ENCODE assay signal across 26 cellular contexts in the genomic region with DNA sequence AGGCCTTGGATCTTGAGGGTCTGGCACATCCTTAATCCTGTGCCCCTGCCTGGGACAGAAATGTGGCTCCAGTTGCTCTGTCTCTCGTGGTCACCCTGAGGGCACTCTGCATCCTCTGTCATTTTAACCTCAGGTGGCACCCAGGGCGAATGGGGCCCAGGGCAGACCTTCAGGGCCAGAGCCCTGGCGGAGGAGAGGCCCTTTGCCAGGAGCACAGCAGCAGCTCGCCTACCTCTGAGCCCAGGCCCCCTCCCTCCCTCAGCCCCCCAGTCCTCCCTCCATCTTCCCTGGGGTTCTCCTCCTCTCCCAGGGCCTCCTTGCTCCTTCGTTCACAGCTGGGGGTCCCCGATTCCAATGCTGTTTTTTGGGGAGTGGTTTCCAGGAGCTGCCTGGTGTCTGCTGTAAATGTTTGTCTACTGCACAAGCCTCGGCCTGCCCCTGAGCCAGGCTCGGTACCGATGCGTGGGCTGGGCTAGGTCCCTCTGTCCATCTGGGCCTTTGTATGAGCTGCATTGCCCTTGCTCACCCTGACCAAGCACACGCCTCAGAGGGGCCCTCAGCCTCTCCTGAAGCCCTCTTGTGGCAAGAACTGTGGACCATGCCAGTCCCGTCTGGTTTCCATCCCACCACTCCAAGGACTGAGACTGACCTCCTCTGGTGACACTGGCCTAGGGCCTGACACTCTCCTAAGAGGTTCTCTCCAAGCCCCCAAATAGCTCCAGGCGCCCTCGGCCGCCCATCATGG. TPM values are rescaled to one million over a fixed set of nuclear protein-coding genes. Genes with fewer than 3 reads are reported as not detected.
DNase-seq lines count a peak whose midpoint lies in the region; ATAC-seq, FAIRE-seq and TF ChIP-seq lines count a peak whose summit lies in the region.
"Had no signal": no experiment of that assay in that cellular context is flagged by ENCODE, and none has a peak within 500 bp of the region (broad histone marks: within the 10 kb centered on the region; RNA-seq: fewer than 3 reads in every experiment).

No MANE protein-coding gene starts in this region.

- H2AFZ ChIP-seq in H9 (ENCODE audit: low read length) (no peak overlapping the region), K562 (ENCODE audit: low read depth, low read length) (no peak overlapping the region)

- 0 out of 2 replicates have a peak, but pooled peaks cover 1% of the 10 kb centered on the region for H3K27me3 ChIP-seq in H9 (ENCODE audit: insufficient read depth, low read length)
- H3K27me3 ChIP-seq in K562 (ENCODE audit: control insufficient read depth in 2 of 2, insufficient read depth in 2 of 2, low read length in 2 of 2) = no peaks in the 10 kb centered on the region

- no peak overlapping the region for H3K14ac ChIP-seq in H9 (ENCODE audit: insufficient read depth, low read length)

- no peak overlapping the region for H4K91ac ChIP-seq in H9 (ENCODE audit: insufficient read length, low read depth, low read length)

- ATAC-seq in K562 = no peak
- no peak for ATAC-seq in natural killer cell treated with Interleukin-12 subunit alpha and Interleukin-12 subunit beta and Interleukin-15 and Interleukin-18, amount 100 ng/mL, for 72 hours
- ATAC-seq in stimulated activated naive B cell treated with anti-CD40 and anti-IgM and Interleukin-4, amounts not matched to agents 10 μg/mL and 1 μg/mL and 100 μg/mL, for 72 hours (replicated peaks) = no peak
- ATAC-seq in GM21360 (IDR thresholded peaks at IDR 0.05; ENCODE audit: unreplicated experiment) = no peak
- ATAC-seq: activated CD8-positive, alpha-beta memory T cell treated with anti-CD3 and anti-CD28 coated beads, Interleukin-2, amount 10 ng/mL, durations not matched to agents 7 days and 5 days; left cardiac atrium; right cardiac atrium; stimulated activated naive CD8-positive, alpha-beta T cell treated with anti-CD3 and anti-CD28 coated beads, Interleukin-15, Interleukin-2, amounts not matched to agents 100 U/mL and 50 U/mL, for 24 hours had no signal

- H3K4ac ChIP-seq in H9 (ENCODE audit: low read depth, low read length) = no peak overlapping the region

- no peak overlapping the region for H3T11ph ChIP-seq in H9 (ENCODE audit: low read length)

- no TSS peak for BruUV-seq in K562 (replicated peaks; lab: Mats Ljungman, UMichigan)

- peak; percentile 37 for FAIRE-seq in K562 (lab: Jason Lieb, UNC)
- FAIRE-seq: bronchial epithelial cell, RCC 7860 had no signal

- H3K9me3 ChIP-seq in H9 (ENCODE audit: control insufficient read depth, low read depth, low read length) (no peaks in the 10 kb centered on the region), K562 (replicated peaks; ENCODE audit: control insufficient read depth, insufficient read depth, low read depth, low read length) (no peaks in the 10 kb centered on the region)
- H3K9me3 ChIP-seq: tibial artery had no signal

- H3K79me1 ChIP-seq in H9 (ENCODE audit: insufficient read depth, low read depth, low read length, poor library complexity, severe bottlenecking) = no peaks in the 10 kb centered on the region

- H3K36me3 ChIP-seq in K562 (ENCODE audit: control insufficient read depth, insufficient read depth, low read length) = no peaks in the 10 kb centered on the region

- intact Hi-C loops in CD14-positive monocyte (cut with micrococcal nuclease) = loop anchor here in 1 of 2 donors (5.0 kb wide), 2 partner anchors 33 to 58 kb away; no protein-coding TSS in a partner anchor
- intact Hi-C loops in K562 (cut with micrococcal nuclease) = loop anchor here (10.0 kb wide), 1 partner anchor 231 kb away; no protein-coding TSS in a partner anchor

- peaks cover 0 to 2% (median 0%) of the 10 kb centered on the region in 7 donors for H3K9me3 Mint-ChIP-seq in CD14-positive monocyte
- no peaks in the 10 kb centered on the region for H3K9me3 Mint-ChIP-seq in H9
- no peaks in the 10 kb centered on the region for H3K9me3 Mint-ChIP-seq in natural killer cell treated with Interleukin-12 subunit alpha and Interleukin-12 subunit beta and Interleukin-15 and Interleukin-18, amount 100 ng/mL, for 72 hours
- H3K9me3 Mint-ChIP-seq in stimulated activated naive B cell treated with anti-CD40 and anti-IgM and Interleukin-4, amounts not matched to agents 10 μg/mL and 1 μg/mL and 100 μg/mL, for 72 hours = no peaks in the 10 kb centered on the region
- H3K9me3 Mint-ChIP-seq: dendritic cell treated with granulocyte-macrophage colony-stimulating factor and Interleukin-4, amounts not matched to agents 40 ng/mL and 50 ng/mL, for 4 days; mesothelial cell of epicardium had no signal

- in situ Hi-C loops in K562 (cut with MboI) = no loop called here

- H3K4me1 Mint-ChIP-seq in CD14-positive monocyte (peaks cover 38% of the 10 kb centered on the region), H9 (peaks cover 0 to 3% of the 10 kb centered on the region in 2 experiments; a peak in 1 of 4 replicates)
- peaks cover 25 to 39% of the 10 kb centered on the region in 2 donors for H3K4me1 Mint-ChIP-seq in natural killer cell treated with Interleukin-12 subunit alpha and Interleukin-12 subunit beta and Interleukin-15 and Interleukin-18, amount 100 ng/mL, for 72 hours (ENCODE audit: low read depth in 2 of 2)
- no peaks in the 10 kb centered on the region for H3K4me1 Mint-ChIP-seq in stimulated activated naive B cell treated with anti-CD40 and anti-IgM and Interleukin-4, amounts not matched to agents 10 μg/mL and 1 μg/mL and 100 μg/mL, for 72 hours
- H3K4me1 Mint-ChIP-seq: mesothelial cell of epicardium had no signal

- no peak for TF ChIP-seq POLR2A in K562 (conservative IDR thresholded peaks at IDR 0.05)

- WGBS in H9 (ENCODE audit: extremely low coverage, insufficient read length, low lambda C conversion rate) = no CpG with 5 or more reads among the region's 15 CpGs
- 49% methylated on average over 15 of the region's 15 CpGs for WGBS in K562 (ENCODE audit: insufficient coverage, low coverage, missing lambda C conversion rate)

- H3K27ac ChIP-seq in H9 (ENCODE audit: insufficient read length, low read depth, low read length) (no peak overlapping the region), K562 (ENCODE audit: extremely low read depth, low read depth, low read length) (no peak overlapping the region)
- H3K27ac ChIP-seq: epithelial cell of prostate, tibial artery had no signal

- H3K9me1 ChIP-seq in K562 (ENCODE audit: control insufficient read depth, insufficient read depth, low read length) = peaks cover 3% of the 10 kb centered on the region

- CTCF ChIA-PET in K562 (lab: Yijun Ruan, JAX; ENCODE audit: low intra/inter-chr PET ratio) = no interaction called here

- POLR2A ChIA-PET in K562 (lab: Yijun Ruan, JAX) = no interaction called here

- H3K4me3 ChIP-seq in K562 = no peak overlapping the region
- H3K4me3 ChIP-seq: tibial artery had no signal

- H3K23ac ChIP-seq in H9 (ENCODE audit: insufficient read length, low read depth, low read length) = no peak overlapping the region

- H4K5ac ChIP-seq in H9 (ENCODE audit: insufficient read length, low read depth, low read length) = no peak overlapping the region

- no peak overlapping the region for H2BK20ac ChIP-seq in H9 (ENCODE audit: low read depth, low read length, poor library complexity, severe bottlenecking)

- H3K27me3 Mint-ChIP-seq in CD14-positive monocyte (ENCODE audit: low read depth in 3 of 3) (peaks cover under 1 to 4% (median 3%) of the 10 kb centered on the region in 3 donors), H9 (ENCODE audit: low read depth) (no peaks in the 10 kb centered on the region; the same call in 1 of the 2 replicates)
- H3K27me3 Mint-ChIP-seq in natural killer cell treated with Interleukin-12 subunit alpha and Interleukin-12 subunit beta and Interleukin-15 and Interleukin-18, amount 100 ng/mL, for 72 hours = no peaks in the 10 kb centered on the region
- H3K27me3 Mint-ChIP-seq in stimulated activated naive B cell treated with anti-CD40 and anti-IgM and Interleukin-4, amounts not matched to agents 10 μg/mL and 1 μg/mL and 100 μg/mL, for 72 hours = no peaks in the 10 kb centered on the region
- H3K27me3 Mint-ChIP-seq: activated CD8-positive, alpha-beta memory T cell treated with anti-CD3 and anti-CD28 coated beads, Interleukin-2, amount 10 ng/mL, durations not matched to agents 7 days and 5 days had no signal

- H3K36me3 Mint-ChIP-seq in CD14-positive monocyte = peaks cover 4 to 6% of the 10 kb centered on the region in 2 donors
- no peaks in the 10 kb centered on the region; a peak in 1 of 7 replicates for H3K36me3 Mint-ChIP-seq in H9 (ENCODE audit: insufficient read depth in 1 of 3, low read depth in 3 of 3)
- H3K36me3 Mint-ChIP-seq in natural killer cell treated with Interleukin-12 subunit alpha and Interleukin-12 subunit beta and Interleukin-15 and Interleukin-18, amount 100 ng/mL, for 72 hours = no peaks in the 10 kb centered on the region
- H3K36me3 Mint-ChIP-seq in stimulated activated naive B cell treated with anti-CD40 and anti-IgM and Interleukin-4, amounts not matched to agents 10 μg/mL and 1 μg/mL and 100 μg/mL, for 72 hours = no peaks in the 10 kb centered on the region
- H3K36me3 Mint-ChIP-seq: activated CD8-positive, alpha-beta memory T cell treated with anti-CD3 and anti-CD28 coated beads, Interleukin-2, amount 10 ng/mL, durations not matched to agents 7 days and 5 days had no signal

- H3K27ac Mint-ChIP-seq in CD14-positive monocyte = peak overlapping the region in 6 of 7 donors; percentile 38 to 90 (median 70)
- peak overlapping the region in 1 of 3 experiments; percentile 92; a peak in 2 of 7 replicates for H3K27ac Mint-ChIP-seq in H9
- peak overlapping the region; percentile 64 to 94 for H3K27ac Mint-ChIP-seq in natural killer cell treated with Interleukin-12 subunit alpha and Interleukin-12 subunit beta and Interleukin-15 and Interleukin-18, amount 100 ng/mL, for 72 hours
- H3K27ac Mint-ChIP-seq in stimulated activated naive B cell treated with anti-CD40 and anti-IgM and Interleukin-4, amounts not matched to agents 10 μg/mL and 1 μg/mL and 100 μg/mL, for 72 hours = no peak overlapping the region
- H3K27ac Mint-ChIP-seq: activated CD8-positive, alpha-beta memory T cell treated with anti-CD3 and anti-CD28 coated beads, Interleukin-2, amount 10 ng/mL, durations not matched to agents 7 days and 5 days; dendritic cell treated with granulocyte-macrophage colony-stimulating factor and Interleukin-4, amounts not matched to agents 40 ng/mL and 50 ng/mL, for 4 days; mesothelial cell of epicardium had no signal

- TF ChIP-seq EP300 in K562 (IDR thresholded peaks at IDR 0.05; ENCODE audit: low read length) = no peak

- DNase-seq in CD14-positive monocyte (ENCODE audit: low spot score) = no peak
- DNase-seq in H9 = no peak
- DNase-seq in K562 (ENCODE audit: extremely low read depth in 1 of 4, low spot score in 3 of 4) = no peak
- DNase-seq in natural killer cell treated with Interleukin-12 subunit alpha and Interleukin-12 subunit beta and Interleukin-15 and Interleukin-18, amount 100 ng/mL, for 72 hours (ENCODE audit: low spot score) = no peak
- no peak for DNase-seq in iPS-NIHi11 (ENCODE audit: low spot score)
- no peak for DNase-seq in NCI-H82 (lab: John Stamatoyannopoulos, UW)
- DNase-seq in stimulated activated naive B cell treated with anti-CD40 and anti-IgM and Interleukin-4, amounts not matched to agents 10 μg/mL and 1 μg/mL and 100 μg/mL, for 72 hours = no peak
- DNase-seq: activated CD4-positive, alpha-beta T cell treated with anti-CD3 and anti-CD28 coated beads for 1 hour; activated CD8-positive, alpha-beta memory T cell treated with anti-CD3 and anti-CD28 coated beads, Interleukin-2, amount 10 ng/mL, durations not matched to agents 7 days and 5 days; AML-193; COR-L47; EL; foreskin melanocyte; left cardiac atrium; NCI-H1048; NCI-H2029; NCI-H446; right cardiac atrium; stimulated activated naive CD8-positive, alpha-beta T cell treated with anti-CD3 and anti-CD28 coated beads, Interleukin-15, Interleukin-2, amounts not matched to agents 100 U/mL and 50 U/mL, for 24 hours; tibial artery had no signal

- H3K18ac ChIP-seq in H9 (ENCODE audit: insufficient read length, low read depth, low read length) = no peak overlapping the region

- H3K4me1 ChIP-seq in H9 (ENCODE audit: insufficient read depth, low read length) = no peaks in the 10 kb centered on the region
- H3K4me1 ChIP-seq in K562 (replicated peaks in 1 of 2; ENCODE audit: control insufficient read depth in 2 of 2, insufficient read depth in 2 of 2, low read length in 2 of 2) = peaks cover 19 to 34% of the 10 kb centered on the region in 2 experiments
- H3K4me1 ChIP-seq: tibial artery had no signal

- peak in 1 of 2 experiments; percentile 30; a peak in 2 of 4 replicates for TF ChIP-seq RAD21 in K562 (CRISPR knock-in tag; conservative IDR thresholded peaks at IDR 0.05 in 1 of 2, IDR thresholded peaks at IDR 0.05 in 1 of 2)

- H2BK12ac ChIP-seq in H9 (ENCODE audit: insufficient read length, low read depth, low read length) = no peak overlapping the region

- no peaks in the 10 kb centered on the region for H3K23me2 ChIP-seq in H9 (ENCODE audit: insufficient read length, low read depth, low read length, poor library complexity, severe bottlenecking)

- H4K20me1 ChIP-seq in H9 (ENCODE audit: control insufficient read depth, insufficient read depth, insufficient read length) (no peaks in the 10 kb centered on the region), K562 (replicated peaks; ENCODE audit: control insufficient read depth, insufficient read depth, low read length) (no peaks in the 10 kb centered on the region)

- H3K56ac ChIP-seq in H9 (ENCODE audit: insufficient read length, low read depth, low read length) = no peak overlapping the region

- no peak overlapping the region for H2BK15ac ChIP-seq in H9 (ENCODE audit: low read depth, low read length)

- H2BK5ac ChIP-seq in H9 (ENCODE audit: insufficient read length, low read length) = no peak overlapping the region

- no peak overlapping the region for H2AK5ac ChIP-seq in H9 (ENCODE audit: insufficient read length, low read length)

- TF ChIP-seq CTCF in CD14-positive monocyte (IDR thresholded peaks at IDR 0.05) (no peak), H9 (conservative IDR thresholded peaks at IDR 0.05) (peak; percentile 33; the same call in 2 of the 3 replicates), K562 (IDR thresholded peaks at IDR 0.05 in 2 of 3, conservative IDR thresholded peaks at IDR 0.05 in 1 of 3; ENCODE audit: insufficient read depth in 2 of 3, low read depth in 1 of 3, low read length in 3 of 3) (peak; percentile 19 to 47 (median 35); a peak in 3 of 6 replicates)

- no peak overlapping the region for H3K9ac ChIP-seq in H9 (ENCODE audit: extremely low read depth, insufficient read length, low read length)
- H3K9ac ChIP-seq in K562 (ENCODE audit: insufficient read depth in 1 of 2, low read depth in 2 of 2, low read length in 2 of 2) = peak overlapping the region in 1 of 2 experiments; percentile 61; a peak in 2 of 4 replicates

- H3K4me2 ChIP-seq in H9 (ENCODE audit: insufficient read depth, insufficient read length, low read length) = no peak overlapping the region
- no peak overlapping the region for H3K4me2 ChIP-seq in K562 (ENCODE audit: insufficient read depth, low read length)

- H3K79me2 ChIP-seq in H9 (ENCODE audit: insufficient read depth, low read length) (no peaks in the 10 kb centered on the region), K562 (ENCODE audit: control insufficient read depth, insufficient read depth, low read length) (no peaks in the 10 kb centered on the region)

- no peak overlapping the region for H2BK120ac ChIP-seq in H9 (ENCODE audit: low read depth, low read length, poor library complexity, severe bottlenecking)

- H4K8ac ChIP-seq in H9 (replicated peaks; ENCODE audit: insufficient read length, low read depth, low read length) = no peak overlapping the region

- H3K4me3 Mint-ChIP-seq in CD14-positive monocyte (no peak overlapping the region), H9 (no peak overlapping the region)
- no peak overlapping the region for H3K4me3 Mint-ChIP-seq in natural killer cell treated with Interleukin-12 subunit alpha and Interleukin-12 subunit beta and Interleukin-15 and Interleukin-18, amount 100 ng/mL, for 72 hours
- H3K4me3 Mint-ChIP-seq in stimulated activated naive B cell treated with anti-CD40 and anti-IgM and Interleukin-4, amounts not matched to agents 10 μg/mL and 1 μg/mL and 100 μg/mL, for 72 hours = no peak overlapping the region
- H3K4me3 Mint-ChIP-seq: activated CD8-positive, alpha-beta memory T cell treated with anti-CD3 and anti-CD28 coated beads, Interleukin-2, amount 10 ng/mL, durations not matched to agents 7 days and 5 days; dendritic cell treated with granulocyte-macrophage colony-stimulating factor and Interleukin-4, amounts not matched to agents 40 ng/mL and 50 ng/mL, for 4 days; mesothelial cell of epicardium had no signal

RNA-seq across cellular contexts. Expression of gene ADGRG3, which starts 4.0 kb away (rescaled TPM):
- polyA plus RNA-seq in CD14-positive monocyte = under 1 TPM in 1 of 2 donors, not detected in 1; 0.41 TPM
- total RNA-seq in H9 (2021) = 0.46 and 0.64 TPM in 2 replicates
- total RNA-seq in K562 (2011; cell fraction: chromatin; rRNA removed; ENCODE audit: low replicate concordance) = 0.40 and 1.00 TPM in 2 replicates
- total RNA-seq in K562 (2011; cell fraction: nucleolus; rRNA removed) = 0.17 and 0.66 TPM in 2 replicates
- 0.29 TPM in 1 of 2 replicates, not detected in the other for total RNA-seq in K562 (2011; cell fraction: nucleoplasm; rRNA removed)
- total RNA-seq in K562 (2014; rRNA removed) = not detected in 2 replicates
- 0.16 TPM in 1 of 2 replicates, not detected in the other for total RNA-seq in K562 (2014; rRNA removed; fragmentation: Illumina TruSeq; extraction: Trizol)
- 0.08 TPM in 1 of 2 replicates, not detected in the other for total RNA-seq in K562 (2015; rRNA removed; fragmentation: Illumina TruSeq; extraction: Trizol)
- total RNA-seq in K562 (2021) = 0.09 and 0.16 TPM in 2 replicates
- polyA plus RNA-seq in K562 (2011; rRNA removed) = 0.13 and 0.18 TPM in 2 replicates
- polyA plus RNA-seq in K562 (2011; cell fraction: cytosol; rRNA removed) = 0.09 and 0.18 TPM in 2 replicates
- 0.51 and 0.59 TPM in 2 replicates for polyA plus RNA-seq in K562 (2011; cell fraction: nucleus; rRNA removed)
- 0.03 and 2.0 TPM in 2 replicates for polyA plus RNA-seq in K562 (2012)
- polyA plus RNA-seq in K562 (2014; fragmentation: Illumina TruSeq; extraction: Trizol) = 0.09 and 0.10 TPM in 2 replicates
- polyA plus RNA-seq in K562 (2014; fragmentation: Nextera tagmentation; extraction: Ambion mirVana) = under 1 TPM; 0.10 to 0.30 TPM
- polyA plus RNA-seq in K562 (2014; rRNA removed) = 0.24 and 0.52 TPM in 2 replicates
- 0.21 TPM in 1 of 2 replicates, not detected in the other for polyA minus RNA-seq in K562 (2011; rRNA and poly(A)+ RNA removed)
- polyA minus RNA-seq in K562 (2011; cell fraction: cytosol; rRNA and poly(A)+ RNA removed) = not detected in 2 replicates
- 0.27 TPM in 1 of 2 replicates, not detected in the other for polyA minus RNA-seq in K562 (2011; cell fraction: nucleus; rRNA and poly(A)+ RNA removed)
- total RNA-seq in natural killer cell treated with Interleukin-12 subunit alpha and Interleukin-12 subunit beta and Interleukin-15 and Interleukin-18, amount 100 ng/mL, for 72 hours = 10 to 100 TPM; 25.4 to 28.9 TPM
- total RNA-seq: activated CD8-positive, alpha-beta memory T cell treated with anti-CD3 and anti-CD28 coated beads, Interleukin-2, amount 10 ng/mL, durations not matched to agents 7 days and 5 days; bronchial epithelial cell; mesothelial cell of epicardium had no signal

RNA-seq across cellular contexts. Expression of gene DRC7, which starts 30.5 kb away (rescaled TPM):
- under 1 TPM in 1 of 2 donors, not detected in 1; 0.11 TPM for polyA plus RNA-seq in CD14-positive monocyte
- total RNA-seq in H9 (2021) = 0.72 TPM in 1 of 2 replicates, not detected in the other
- total RNA-seq in K562 (2011; cell fraction: chromatin; rRNA removed; ENCODE audit: low replicate concordance) = 0.90 and 1.9 TPM in 2 replicates
- not detected in 2 replicates for total RNA-seq in K562 (2011; cell fraction: nucleolus; rRNA removed)
- 0.15 TPM in 1 of 2 replicates, not detected in the other for total RNA-seq in K562 (2011; cell fraction: nucleoplasm; rRNA removed)
- total RNA-seq in K562 (2014; rRNA removed) = 0.09 TPM in 1 of 2 replicates, not detected in the other
- 0.04 TPM in 1 of 2 replicates, not detected in the other for total RNA-seq in K562 (2014; rRNA removed; fragmentation: Illumina TruSeq; extraction: Trizol)
- 0.19 and 0.33 TPM in 2 replicates for total RNA-seq in K562 (2015; rRNA removed; fragmentation: Illumina TruSeq; extraction: Trizol)
- total RNA-seq in K562 (2021) = 0.22 and 0.24 TPM in 2 replicates
- polyA plus RNA-seq in K562 (2011; rRNA removed) = 0.13 and 0.53 TPM in 2 replicates
- polyA plus RNA-seq in K562 (2011; cell fraction: cytosol; rRNA removed) = 0.07 and 0.40 TPM in 2 replicates
- polyA plus RNA-seq in K562 (2011; cell fraction: nucleus; rRNA removed) = 0.65 and 1.0 TPM in 2 replicates
- 0.51 and 1.4 TPM in 2 replicates for polyA plus RNA-seq in K562 (2012)
- 0.12 and 0.29 TPM in 2 replicates for polyA plus RNA-seq in K562 (2014; fragmentation: Illumina TruSeq; extraction: Trizol)
- polyA plus RNA-seq in K562 (2014; fragmentation: Nextera tagmentation; extraction: Ambion mirVana) = not detected
- not detected in 2 replicates for polyA plus RNA-seq in K562 (2014; rRNA removed)
- polyA minus RNA-seq in K562 (2011; rRNA and poly(A)+ RNA removed) = 0.35 and 0.69 TPM in 2 replicates
- not detected in 2 replicates for polyA minus RNA-seq in K562 (2011; cell fraction: cytosol; rRNA and poly(A)+ RNA removed)
- polyA minus RNA-seq in K562 (2011; cell fraction: nucleus; rRNA and poly(A)+ RNA removed) = 0.27 and 0.67 TPM in 2 replicates
- not detected for total RNA-seq in natural killer cell treated with Interleukin-12 subunit alpha and Interleukin-12 subunit beta and Interleukin-15 and Interleukin-18, amount 100 ng/mL, for 72 hours
- total RNA-seq: activated CD8-positive, alpha-beta memory T cell treated with anti-CD3 and anti-CD28 coated beads, Interleukin-2, amount 10 ng/mL, durations not matched to agents 7 days and 5 days; bronchial epithelial cell; left cardiac atrium; mesothelial cell of epicardium; right cardiac atrium had no signal
- polyA plus RNA-seq: right cardiac atrium had no signal

RNA-seq across cellular contexts. Expression of gene ADGRG1, which starts 35.7 kb away (rescaled TPM):
- polyA plus RNA-seq in CD14-positive monocyte (under 1 TPM; 0.08 to 0.39 TPM), K562 (2011; rRNA removed) (0.04 and 0.57 TPM in 2 replicates), K562 (2014; fragmentation: Illumina TruSeq; extraction: Trizol) (0.16 and 0.29 TPM in 2 replicates), K562 (2014; fragmentation: Nextera tagmentation; extraction: Ambion mirVana) (not detected), K562 (2014; rRNA removed) (0.34 TPM in 1 of 2 replicates, not detected in the other)
- total RNA-seq in H9 (2021) (0.57 and 1.1 TPM in 2 replicates), K562 (2014; rRNA removed) (not detected in 2 replicates), K562 (2014; rRNA removed; fragmentation: Illumina TruSeq; extraction: Trizol) (not detected in 2 replicates), K562 (2015; rRNA removed; fragmentation: Illumina TruSeq; extraction: Trizol) (not detected in 2 replicates), K562 (2021) (0.31 TPM in 1 of 2 replicates, not detected in the other)
- 0.81 and 1.3 TPM in 2 replicates for total RNA-seq in K562 (2011; cell fraction: chromatin; rRNA removed; ENCODE audit: low replicate concordance)
- total RNA-seq in K562 (2011; cell fraction: nucleolus; rRNA removed) = 0.79 and 1.0 TPM in 2 replicates
- total RNA-seq in K562 (2011; cell fraction: nucleoplasm; rRNA removed) = 0.81 and 2.1 TPM in 2 replicates
- 0.12 and 0.15 TPM in 2 replicates for polyA plus RNA-seq in K562 (2011; cell fraction: cytosol; rRNA removed)
- polyA plus RNA-seq in K562 (2011; cell fraction: nucleus; rRNA removed) = 0.70 and 0.81 TPM in 2 replicates
- polyA plus RNA-seq in K562 (2012) = 0.39 and 0.44 TPM in 2 replicates
- polyA minus RNA-seq in K562 (2011; rRNA and poly(A)+ RNA removed) = 0.18 TPM in 2 replicates
- polyA minus RNA-seq in K562 (2011; cell fraction: cytosol; rRNA and poly(A)+ RNA removed) = not detected in 2 replicates
- 0.33 TPM in 1 of 2 replicates, not detected in the other for polyA minus RNA-seq in K562 (2011; cell fraction: nucleus; rRNA and poly(A)+ RNA removed)
- total RNA-seq in natural killer cell treated with Interleukin-12 subunit alpha and Interleukin-12 subunit beta and Interleukin-15 and Interleukin-18, amount 100 ng/mL, for 72 hours = 10 to 100 TPM in 1 of 2 donors, 1 to 10 TPM in 1; 4.8 to 13.7 TPM

Comparison
In these comparisons a context has a peak if more than half of its experiments do, and no peak if none do; other contexts are left out.
1. RNA of gene ADGRG3, which starts 4.0 kb away (total RNA-seq): 25.4 to 28.9 TPM in natural killer cell treated with Interleukin-12 subunit alpha and Interleukin-12 subunit beta and Interleukin-15 and Interleukin-18, amount 100 ng/mL, for 72 hours; 0.46 to 0.64 TPM in H9 and 0.08 to 1.00 TPM in K562; every median in the first group is over 10 times any median in the second.